1 cellular context compared by ENCODE assay signal in genomic region chr11:47437218-47437745, GRCh38.
TF ChIP-seq lines count a peak whose summit lies in the region.

No MANE protein-coding gene starts in this region.

TF ChIP-seq in HepG2, 621 proteins besides CTCF, POLR2A, EP300 and RAD21 (continued from another document and continues in another):
- TF ChIP-seq ZNF318 (CRISPR knock-in tag; IDR thresholded peaks at IDR 0.05) (no peak), FOXK1 (CRISPR knock-in tag; IDR thresholded peaks at IDR 0.05; ENCODE audit: borderline replicate concordance, low read depth) (no peak), TARDBP (CRISPR knock-in tag; IDR thresholded peaks at IDR 0.05) (0 out of 2 replicates have a peak, but pooled peaks have one; percentile 3), ZNF264 (CRISPR knock-in tag; IDR thresholded peaks at IDR 0.05) (no peak), RNF219 (CRISPR knock-in tag; IDR thresholded peaks at IDR 0.05) (no peak), ZMYM2 (CRISPR knock-in tag; IDR thresholded peaks at IDR 0.05) (peak; percentile 15; the same call in 1 of the 2 replicates), DMAP1 (CRISPR knock-in tag; IDR thresholded peaks at IDR 0.05) (no peak), ZFP36L2 (CRISPR knock-in tag; IDR thresholded peaks at IDR 0.05) (no peak), ZNF280D (CRISPR knock-in tag; IDR thresholded peaks at IDR 0.05) (no peak), SETDB1 (CRISPR knock-in tag; IDR thresholded peaks at IDR 0.05; ENCODE audit: borderline replicate concordance) (no peak), FOXP1 (IDR thresholded peaks at IDR 0.05) (no peak), FOXP1 (CRISPR knock-in tag; IDR thresholded peaks at IDR 0.05) (0 out of 2 replicates have a peak, but pooled peaks have one; percentile 30), ZNF616 (CRISPR knock-in tag; IDR thresholded peaks at IDR 0.05; ENCODE audit: low read depth) (no peak), MIER3 (CRISPR knock-in tag; IDR thresholded peaks at IDR 0.05; ENCODE audit: borderline replicate concordance) (no peak), GMEB2 (CRISPR knock-in tag; IDR thresholded peaks at IDR 0.05; ENCODE audit: low read depth) (no peak), ZNF235 (CRISPR knock-in tag; IDR thresholded peaks at IDR 0.05; ENCODE audit: borderline replicate concordance) (no peak), MEIS1 (CRISPR knock-in tag; IDR thresholded peaks at IDR 0.05; ENCODE audit: borderline replicate concordance) (no peak), ZNF547 (CRISPR knock-in tag; IDR thresholded peaks at IDR 0.05) (no peak), SOX13 (IDR thresholded peaks at IDR 0.05) (no peak), SOX13 (CRISPR knock-in tag; conservative IDR thresholded peaks at IDR 0.05 in 1 of 2, IDR thresholded peaks at IDR 0.05 in 1 of 2) (no peak), ZNF513 (CRISPR knock-in tag; conservative IDR thresholded peaks at IDR 0.05) (no peak), YY1 (IDR thresholded peaks at IDR 0.05; ENCODE audit: insufficient read depth, insufficient replicate concordance, low read depth, low read length) (no peak), ZNF501 (CRISPR knock-in tag; IDR thresholded peaks at IDR 0.05) (peak; percentile 5; the same call in 1 of the 2 replicates), E2F1 (CRISPR knock-in tag; IDR thresholded peaks at IDR 0.05) (no peak), TBL1XR1 (IDR thresholded peaks at IDR 0.05; ENCODE audit: borderline replicate concordance, low read length, partially characterized antibody) (no peak), ZFP36L1 (CRISPR knock-in tag; IDR thresholded peaks at IDR 0.05) (0 out of 2 replicates have a peak, but pooled peaks have one; percentile 32), ZNF569 (CRISPR knock-in tag; IDR thresholded peaks at IDR 0.05; ENCODE audit: borderline replicate concordance) (no peak), CREBL2 (CRISPR knock-in tag; IDR thresholded peaks at IDR 0.05; ENCODE audit: borderline replicate concordance) (no peak), HMGXB4 (CRISPR knock-in tag; IDR thresholded peaks at IDR 0.05; ENCODE audit: borderline replicate concordance in 1 of 2, low read depth in 1 of 2) (0 out of 4 replicates have a peak, but pooled peaks of 1 of the 2 experiments have one; percentile 4), NCOA1 (CRISPR knock-in tag; IDR thresholded peaks at IDR 0.05) (0 out of 2 replicates have a peak, but pooled peaks have one; percentile 60), ZNF558 (CRISPR knock-in tag; IDR thresholded peaks at IDR 0.05; ENCODE audit: borderline replicate concordance) (no peak), RBM22 (optimal IDR thresholded peaks at IDR 0.05; ENCODE audit: low read length) (no peak), ZNF564 (CRISPR knock-in tag; IDR thresholded peaks at IDR 0.05) (peak; percentile 100), PPARG (CRISPR knock-in tag; conservative IDR thresholded peaks at IDR 0.05) (no peak), ZC3H13 (CRISPR knock-in tag; IDR thresholded peaks at IDR 0.05) (no peak), SMAD3 (CRISPR knock-in tag; IDR thresholded peaks at IDR 0.05) (0 out of 2 replicates have a peak, but pooled peaks have one; percentile 7), ATF4 (CRISPR knock-in tag; IDR thresholded peaks at IDR 0.05) (no peak)
